ENCODE assay signal across 17 cellular contexts in genomic region chr12:114664661-114665320, GRCh38. TPM values are rescaled to one million over a fixed set of nuclear protein-coding genes. Genes with fewer than 3 reads are reported as not detected.
DNase-seq lines count a peak whose midpoint lies in the region; ATAC-seq, FAIRE-seq and TF ChIP-seq lines count a peak whose summit lies in the region.
"Had no signal": no experiment of that assay in that cellular context is flagged by ENCODE, and none has a peak within 500 bp of the region (broad histone marks: within the 10 kb centered on the region; RNA-seq: fewer than 3 reads in every experiment).

No MANE protein-coding gene starts in this region.

- peak overlapping the region; percentile 80 for H2AFZ ChIP-seq in smooth muscle cell (ENCODE audit: low read depth)

- H3K27ac ChIP-seq in HUES48 (ENCODE audit: low read depth, low read length) = no peak overlapping the region
- H3K27ac ChIP-seq in brain microvascular endothelial cell = no peak overlapping the region
- H3K27ac ChIP-seq in kidney (ENCODE audit: low read depth in 2 of 2, low read length in 2 of 2) = no peak overlapping the region
- H3K27ac ChIP-seq in smooth muscle cell (ENCODE audit: low read depth) = peak overlapping the region; percentile 78
- H3K27ac ChIP-seq in caudate nucleus (ENCODE audit: low read depth, low read length) = no peak overlapping the region

- peaks cover 36% of the 10 kb centered on the region for H3K79me2 ChIP-seq in smooth muscle cell (ENCODE audit: low read depth)

- H3K27me3 ChIP-seq in HUES48 (ENCODE audit: control insufficient read depth, insufficient read depth, low read length) (peaks cover 67% of the 10 kb centered on the region), brain microvascular endothelial cell (replicated peaks) (peaks cover 26% of the 10 kb centered on the region), smooth muscle cell (ENCODE audit: low read depth) (no peaks in the 10 kb centered on the region)

- peaks cover 57% of the 10 kb centered on the region for H3K4me1 ChIP-seq in HUES48 (ENCODE audit: control insufficient read depth, insufficient read depth, low read length)
- H3K4me1 ChIP-seq in kidney (ENCODE audit: control insufficient read depth in 1 of 2, insufficient read depth in 1 of 2, low read depth in 1 of 2, low read length in 2 of 2) = peaks cover 2 to 3% of the 10 kb centered on the region in 2 donors
- H3K4me1 ChIP-seq in smooth muscle cell (ENCODE audit: low read depth) = peaks cover 37% of the 10 kb centered on the region

- FAIRE-seq in kidney (lab: Jason Lieb, UNC) = no peak
- FAIRE-seq: K562 had no signal

- H3K9me3 ChIP-seq in HUES48 (ENCODE audit: control insufficient read depth, insufficient read depth, low read length) (no peaks in the 10 kb centered on the region), kidney (ENCODE audit: control insufficient read depth in 1 of 2, low read length in 2 of 2) (no peaks in the 10 kb centered on the region), smooth muscle cell (replicated peaks; ENCODE audit: low read depth) (no peaks in the 10 kb centered on the region)
- H3K9me3 ChIP-seq: mucosa of descending colon had no signal

- ATAC-seq in HG02571 (IDR thresholded peaks at IDR 0.05; ENCODE audit: unreplicated experiment) = no peak
- ATAC-seq: activated naive CD8-positive, alpha-beta T cell treated with anti-CD3 and anti-CD28 coated beads, Interleukin-2, amount 50 U/mL, for 24 hours; K562; mucosa of descending colon had no signal

- H3K9ac ChIP-seq in HUES48 (ENCODE audit: low read depth, low read length) = no peak overlapping the region
- H3K9ac ChIP-seq in kidney (ENCODE audit: low read length in 2 of 2) = no peak overlapping the region
- peak overlapping the region; percentile 74 for H3K9ac ChIP-seq in smooth muscle cell (ENCODE audit: low read depth)

- peaks cover 16% of the 10 kb centered on the region for H3F3A ChIP-seq in smooth muscle cell (ENCODE audit: low read depth)

- intact Hi-C loops in kidney (cut with DNase I) = loop anchor here (5.0 kb wide), 2 partner anchors 1088 to 1253 kb away; no protein-coding TSS in a partner anchor

- peak; percentile 7 for TF ChIP-seq CTCF in brain microvascular endothelial cell (IDR thresholded peaks at IDR 0.05; ENCODE audit: low read depth, low read length, missing control alignments)
- TF ChIP-seq CTCF in kidney (IDR thresholded peaks at IDR 0.05; ENCODE audit: borderline replicate concordance, extremely low read depth, insufficient read depth) = no peak
- TF ChIP-seq CTCF in smooth muscle cell (IDR thresholded peaks at IDR 0.05; ENCODE audit: borderline replicate concordance, insufficient read depth, poor library complexity, severe bottlenecking) = no peak

- peak overlapping the region; percentile 89 for H3K4me2 ChIP-seq in smooth muscle cell

- DNase-seq in brain microvascular endothelial cell (no peak), kidney (peak; percentile 52), smooth muscle cell (lab: John Stamatoyannopoulos, UW; ENCODE audit: unreplicated experiment) (no peak), DMS53 treated with DMSO at 0.1 percent for 48 hours (lab: John Stamatoyannopoulos, UW; ENCODE audit: unreplicated experiment) (no peak), caudate nucleus (lab: John Stamatoyannopoulos, UW) (no peak)
- DNase-seq: activated CD4-positive, alpha-beta T cell treated with anti-CD3 and anti-CD28 coated beads for 4 hours; activated naive CD8-positive, alpha-beta T cell treated with anti-CD3 and anti-CD28 coated beads, Interleukin-2, amount 50 U/mL, for 24 hours; CD4-positive, CD25-positive, alpha-beta regulatory T cell; cortex of kidney; mucosa of descending colon; NCI-H1417 treated with DMSO at 0.1 percent for 48 hours; NCI-H524; posterior cingulate gyrus had no signal

- in situ Hi-C loops in brain microvascular endothelial cell (cut with HindIII; ENCODE audit: low pct_ligation_motif_present, low sequenced_read_pairs) = no loop called here

- 1% methylated on average over 45 of the region's 47 CpGs for WGBS in smooth muscle cell (ENCODE audit: low lambda C conversion rate)

- H3K4me3 ChIP-seq in HUES48 (ENCODE audit: low read depth, low read length) (peak overlapping the region; percentile 12; the same call in 1 of the 2 replicates), brain microvascular endothelial cell (ENCODE audit: low read depth, low read length) (peak overlapping the region; percentile 33), kidney (ENCODE audit: low read length in 2 of 2) (no peak overlapping the region), smooth muscle cell (peak overlapping the region; percentile 62)
- H3K4me3 ChIP-seq: K562, mucosa of descending colon had no signal

- no peaks in the 10 kb centered on the region for H4K20me1 ChIP-seq in smooth muscle cell (ENCODE audit: low read depth)

- H3K36me3 ChIP-seq in HUES48 (ENCODE audit: control insufficient read depth, insufficient read depth, low read length) = no peaks in the 10 kb centered on the region
- H3K36me3 ChIP-seq in brain microvascular endothelial cell (replicated peaks) = no peaks in the 10 kb centered on the region
- H3K36me3 ChIP-seq in kidney (ENCODE audit: control insufficient read depth in 1 of 2, insufficient read depth in 2 of 2, low read length in 2 of 2) = no peaks in the 10 kb centered on the region
- no peaks in the 10 kb centered on the region for H3K36me3 ChIP-seq in smooth muscle cell (ENCODE audit: low read depth)

RNA-seq across cellular contexts. Expression of gene TBX3, which starts 19.2 kb away (rescaled TPM):
- total RNA-seq in kidney (18.0 TPM), smooth muscle cell (100 and 104 TPM in 2 replicates)
- polyA plus RNA-seq in kidney (ENCODE audit: insufficient read depth, low read depth, low replicate concordance) (10.5 TPM), smooth muscle cell (100 and 110 TPM in 2 replicates)
- total RNA-seq: CD4-positive, CD25-positive, alpha-beta regulatory T cell; T-helper 1 cell treated with Interleukin-12 subunit alpha and Interleukin-12 subunit beta and Interleukin-4 antibody, amounts not matched to agents 30 ng/mL and 1 ng/mL, for 36 hours had no signal
- polyA plus RNA-seq: CD4-positive, CD25-positive, alpha-beta regulatory T cell had no signal

Comparison
In these comparisons a context has a peak if more than half of its experiments do, and no peak if none do; other contexts are left out.
1. H3K4me3 ChIP-seq: peak in HUES48 (single experiment), brain microvascular endothelial cell (single experiment) and smooth muscle cell (single experiment); none in kidney (0 of 2).